In the genomic region with DNA sequence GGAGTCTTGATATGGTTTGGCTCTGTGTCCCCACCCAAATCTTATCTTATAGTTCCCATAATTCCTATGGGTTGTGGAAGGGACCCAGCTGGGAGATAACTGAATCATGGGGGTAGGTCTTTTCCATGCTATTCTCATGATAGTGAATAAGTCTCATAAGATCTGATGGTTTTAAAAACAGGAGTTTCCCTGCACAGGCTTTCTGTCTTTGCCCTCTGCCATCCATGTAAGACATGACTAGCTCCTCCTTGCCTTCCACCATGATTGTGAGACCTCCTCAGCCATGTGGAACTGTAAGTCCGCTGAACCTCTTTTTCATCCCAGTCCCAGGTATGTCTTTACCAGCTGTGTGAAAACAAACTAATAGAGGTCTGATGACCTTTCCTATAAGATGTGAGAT, we compare ENCODE assay signal across 2 cellular contexts. TPM values are rescaled to one million over a fixed set of nuclear protein-coding genes. Genes with fewer than 3 reads are reported as not detected.
"Had no signal": no experiment of that assay in that cellular context is flagged by ENCODE, and none has a peak within 500 bp of the region (broad histone marks: within the 10 kb centered on the region; RNA-seq: fewer than 3 reads in every experiment).

No MANE protein-coding gene starts in this region.

RNA-seq across cellular contexts. Expression of gene CDKL2, which starts 56.8 kb away (rescaled TPM):
- total RNA-seq: skeletal muscle tissue, subcutaneous adipose tissue had no signal
